13 cellular contexts compared by ENCODE assay signal in the genomic region with DNA sequence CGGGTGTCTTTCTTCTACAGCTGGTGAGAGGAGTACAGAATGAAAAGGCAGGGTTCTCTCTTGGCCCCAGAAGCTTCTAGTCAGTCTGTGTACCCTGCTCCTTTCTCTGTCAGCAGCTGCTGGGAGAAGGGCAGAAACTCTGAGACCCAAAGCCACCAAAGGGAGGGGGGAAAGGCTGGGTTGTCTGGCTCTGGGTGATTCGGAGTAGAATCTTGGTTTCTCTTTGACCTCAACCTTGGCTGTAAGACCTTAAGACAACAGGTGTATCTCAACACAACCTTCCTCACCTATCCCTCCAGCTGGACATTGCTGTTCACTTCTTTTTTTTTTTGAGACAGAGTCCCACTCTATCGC. TPM values are rescaled to one million over a fixed set of nuclear protein-coding genes. Genes with fewer than 3 reads are reported as not detected.
DNase-seq lines count a peak whose midpoint lies in the region; ATAC-seq and TF ChIP-seq lines count a peak whose summit lies in the region.
"Had no signal": no experiment of that assay in that cellular context is flagged by ENCODE, and none has a peak within 500 bp of the region (broad histone marks: within the 10 kb centered on the region; RNA-seq: fewer than 3 reads in every experiment).

No MANE protein-coding gene starts in this region.

- H3K4me3 ChIP-seq in left ventricle myocardium inferior: no peak overlapping the region
- no peak overlapping the region for H3K4me3 ChIP-seq in urinary bladder (ENCODE audit: low read depth, low read length)
- no peak overlapping the region for H3K4me3 ChIP-seq in brain microvascular endothelial cell (ENCODE audit: low read depth, low read length)

- peak overlapping the region in 2 of 5 experiments; percentile 36 to 42 for H3K4me3 Mint-ChIP-seq in brain
- H3K4me3 Mint-ChIP-seq in nephron: peak overlapping the region; percentile 25 to 73 (median 62)
- H3K4me3 Mint-ChIP-seq: B cell, memory B cell had no signal

- H3K4me1 ChIP-seq in left ventricle myocardium inferior: peaks cover 90% of the 10 kb centered on the region
- peaks cover 2% of the 10 kb centered on the region for H3K4me1 ChIP-seq in urinary bladder (ENCODE audit: insufficient read depth)

- H3K36me3 ChIP-seq in left ventricle myocardium inferior (no peaks in the 10 kb centered on the region), urinary bladder (ENCODE audit: insufficient read depth) (no peaks in the 10 kb centered on the region), brain microvascular endothelial cell (replicated peaks) (no peaks in the 10 kb centered on the region)

- TF ChIP-seq CTCF in left ventricle myocardium inferior (IDR thresholded peaks at IDR 0.05; ENCODE audit: borderline replicate concordance) (no peak), brain (conservative IDR thresholded peaks at IDR 0.05) (no peak), nephron (IDR thresholded peaks at IDR 0.05; ENCODE audit: unreplicated experiment in 3 of 3) (no peak), brain microvascular endothelial cell (IDR thresholded peaks at IDR 0.05; ENCODE audit: low read depth, low read length, missing control alignments) (no peak)

- WGBS in urinary bladder: 40% methylated on average over 3 of the region's 3 CpGs

- no peak for ATAC-seq in Right ventricle myocardium superior (ENCODE audit: poor library complexity)
- ATAC-seq in activated CD4-positive, CD25-positive, alpha-beta regulatory T cell treated with anti-CD3 and anti-CD28 coated beads, Interleukin-2, amount 50 U/mL, for 24 hours: no peak

- intact Hi-C loops in left ventricle myocardium inferior (cut with micrococcal nuclease): no loop called here
- intact Hi-C loops in Right ventricle myocardium superior (cut with DNase I): loop anchor here (5.0 kb wide), 1 partner anchor 36 kb away; no protein-coding TSS in a partner anchor

- H3K27ac ChIP-seq in left ventricle myocardium inferior (replicated peaks): peak overlapping the region; percentile 100
- H3K27ac ChIP-seq in urinary bladder (ENCODE audit: low read depth): peak overlapping the region; percentile 25
- H3K27ac ChIP-seq in brain microvascular endothelial cell: no peak overlapping the region

- DNase-seq in left ventricle myocardium inferior: no peak
- DNase-seq in Right ventricle myocardium superior: no peak
- DNase-seq in brain microvascular endothelial cell: no peak
- DNase-seq in GM03348 (ENCODE audit: low spot score): no peak
- DNase-seq: foreskin melanocyte; NCI-H2029; stimulated activated CD4-positive, alpha-beta T cell treated with anti-CD3 and anti-CD28 coated beads, Interleukin-2, amount 100 ng/mL, for 48 hours had no signal

- H3K4me1 Mint-ChIP-seq in brain (peaks cover 95% of the 10 kb centered on the region), nephron (peaks cover 91% of the 10 kb centered on the region)

- H3K27ac Mint-ChIP-seq in brain: peak overlapping the region; percentile 75 to 100 (median 97)
- peak overlapping the region; percentile 95 to 99 (median 99) for H3K27ac Mint-ChIP-seq in nephron
- H3K27ac Mint-ChIP-seq: B cell, memory B cell had no signal

- peaks cover 0 to 3% (median 0%) of the 10 kb centered on the region in 5 experiments for H3K9me3 Mint-ChIP-seq in brain
- H3K9me3 Mint-ChIP-seq in nephron: no peaks in the 10 kb centered on the region
- H3K9me3 Mint-ChIP-seq: memory B cell had no signal

- no peaks in the 10 kb centered on the region for H3K9me3 ChIP-seq in left ventricle myocardium inferior (replicated peaks)

- no peaks in the 10 kb centered on the region for H3K36me3 Mint-ChIP-seq in brain
- H3K36me3 Mint-ChIP-seq in nephron (ENCODE audit: low read depth): no peaks in the 10 kb centered on the region
- H3K36me3 Mint-ChIP-seq: memory B cell had no signal

- in situ Hi-C loops in brain microvascular endothelial cell (cut with HindIII; ENCODE audit: low pct_ligation_motif_present, low sequenced_read_pairs): no loop called here

- H3K27me3 Mint-ChIP-seq in brain (peaks cover 12% of the 10 kb centered on the region), nephron (ENCODE audit: low read depth) (no peaks in the 10 kb centered on the region)
- H3K27me3 Mint-ChIP-seq: B cell, memory B cell had no signal

- H3K27me3 ChIP-seq in left ventricle myocardium inferior (ENCODE audit: low read depth) (no peaks in the 10 kb centered on the region), brain microvascular endothelial cell (replicated peaks) (no peaks in the 10 kb centered on the region)

RNA-seq across cellular contexts. Expression of a gene that starts 3.3 kb away (rescaled TPM):
- total RNA-seq in left ventricle myocardium inferior: 19.1 TPM
- total RNA-seq in Right ventricle myocardium superior: 21.1 TPM
- 43.8 TPM for polyA plus RNA-seq in brain (ENCODE audit: insufficient read depth, low read depth, low replicate concordance)
- total RNA-seq in urinary bladder: 2.0 TPM
- polyA plus RNA-seq in urinary bladder: 18.1 TPM

RNA-seq across cellular contexts. Expression of a gene that starts 18.1 kb away (rescaled TPM):
- total RNA-seq in left ventricle myocardium inferior (39.8 TPM), Right ventricle myocardium superior (46.8 TPM), urinary bladder (81.3 TPM)
- polyA plus RNA-seq in brain (ENCODE audit: insufficient read depth, low read depth, low replicate concordance) (94.4 TPM), urinary bladder (70.9 TPM)

RNA-seq across cellular contexts. Expression of a gene that starts 36.6 kb away (rescaled TPM):
- total RNA-seq in left ventricle myocardium inferior (44.0 TPM), Right ventricle myocardium superior (45.9 TPM), urinary bladder (45.4 TPM)
- polyA plus RNA-seq in brain (ENCODE audit: insufficient read depth, low read depth, low replicate concordance) (150 TPM), urinary bladder (64.2 TPM)

RNA-seq across cellular contexts. Expression of a gene that starts 41.0 kb away (rescaled TPM):
- total RNA-seq in left ventricle myocardium inferior (78.3 TPM), Right ventricle myocardium superior (80.0 TPM), urinary bladder (35.5 TPM)
- polyA plus RNA-seq in brain (ENCODE audit: insufficient read depth, low read depth, low replicate concordance) (176 TPM), urinary bladder (76.3 TPM)

RNA-seq across cellular contexts. Expression of a gene that starts 49.5 kb away (rescaled TPM):
- 58.2 TPM for total RNA-seq in left ventricle myocardium inferior
- 54.0 TPM for total RNA-seq in Right ventricle myocardium superior
- polyA plus RNA-seq in brain (ENCODE audit: insufficient read depth, low read depth, low replicate concordance): 95.0 TPM
- 45.8 TPM for total RNA-seq in urinary bladder
- polyA plus RNA-seq in urinary bladder: 52.4 TPM
